ENCODE assay signal across 22 cellular contexts in the genomic region with DNA sequence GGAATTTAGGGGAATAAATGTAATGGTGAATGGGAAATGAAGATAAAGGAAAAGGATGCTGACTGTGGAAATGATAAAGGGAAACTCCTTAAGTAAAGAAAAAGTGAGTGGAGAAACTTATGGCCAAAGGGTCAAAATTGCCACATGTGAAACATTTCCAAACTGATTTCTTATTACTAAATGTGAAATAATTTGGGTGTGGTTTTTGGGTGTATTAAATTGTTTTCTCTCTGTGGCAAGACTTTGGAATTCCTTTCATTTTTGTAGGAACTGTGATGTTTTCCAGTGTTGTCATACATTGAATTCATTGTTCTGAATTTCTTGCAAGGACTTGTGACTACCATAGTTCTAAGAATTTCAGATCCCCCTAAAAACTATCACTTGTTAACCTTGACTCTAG.
A peak's percentile ranks its signal among the peaks of the same experiment; 100 is the strongest.
DNase-seq lines count a peak whose midpoint lies in the region; ATAC-seq and TF ChIP-seq lines count a peak whose summit lies in the region.
"Had no signal": no experiment of that assay in that cellular context is flagged by ENCODE, and none has a peak within 500 bp of the region (broad histone marks: within the 10 kb centered on the region; RNA-seq: fewer than 3 reads in every experiment).

No MANE protein-coding gene starts in this region.

- no peak for TF ChIP-seq EP300 in ovary (IDR thresholded peaks at IDR 0.05)

- H3K36me3 ChIP-seq in ACC112 (ENCODE audit: insufficient read depth, low read length) (no peaks in the 10 kb centered on the region), mammary epithelial cell (ENCODE audit: insufficient read depth, low read length) (no peaks in the 10 kb centered on the region), ovary (no peaks in the 10 kb centered on the region)
- H3K36me3 ChIP-seq: ascending aorta, gastrocnemius medialis, upper lobe of right lung had no signal

- H4K20me1 ChIP-seq in mammary epithelial cell (ENCODE audit: insufficient read depth, low read length), result no peaks in the 10 kb centered on the region

- no peak for ATAC-seq in GM18517 (IDR thresholded peaks at IDR 0.05; ENCODE audit: unreplicated experiment)
- ATAC-seq: A549, gastrocnemius medialis, GM12878, upper lobe of right lung, WTC11 had no signal

- TF ChIP-seq CTCF in mammary epithelial cell (conservative IDR thresholded peaks at IDR 0.05 in 1 of 2, IDR thresholded peaks at IDR 0.05 in 1 of 2; ENCODE audit: extremely low read depth in 1 of 2, insufficient read depth in 1 of 2, low read depth in 1 of 2, low read length in 2 of 2), result no peak
- TF ChIP-seq CTCF in ovary (IDR thresholded peaks at IDR 0.05), result no peak

- no TSS peak for BruUV-seq in mammary epithelial cell (replicated peaks; lab: Mats Ljungman, UMichigan)

- in situ Hi-C loops in mammary epithelial cell (cut with MboI; ENCODE audit: low sequenced_read_pairs in 2 of 2), result no loop called here

- H3K27me3 ChIP-seq in ACC112 (ENCODE audit: insufficient read depth, low read length) (no peaks in the 10 kb centered on the region), mammary epithelial cell (ENCODE audit: insufficient read depth, low read length) (no peaks in the 10 kb centered on the region), ovary (no peaks in the 10 kb centered on the region)
- H3K27me3 ChIP-seq: ascending aorta, gastrocnemius medialis, upper lobe of right lung had no signal

- no peaks in the 10 kb centered on the region for H3K9me3 ChIP-seq in mammary epithelial cell (replicated peaks; ENCODE audit: insufficient read depth, low read length)
- H3K9me3 ChIP-seq in ovary, result no peaks in the 10 kb centered on the region
- H3K9me3 ChIP-seq: A549, ascending aorta, gastrocnemius medialis, upper lobe of right lung had no signal

- H3K4me1 ChIP-seq in ACC112 (ENCODE audit: control insufficient read depth, insufficient read depth, low read length, unreplicated experiment) (peaks cover 19% of the 10 kb centered on the region), mammary epithelial cell (ENCODE audit: insufficient read depth, low read length) (peaks cover 4% of the 10 kb centered on the region), ovary (ENCODE audit: insufficient read depth) (no peaks in the 10 kb centered on the region)
- H3K4me1 ChIP-seq: A549, ascending aorta, gastrocnemius medialis, upper lobe of right lung had no signal

- no peak overlapping the region for H3K4me3 ChIP-seq in ACC112 (ENCODE audit: low read depth, low read length)
- H3K4me3 ChIP-seq in mammary epithelial cell (replicated peaks in 1 of 3; ENCODE audit: insufficient read depth in 1 of 3, low read depth in 2 of 3, low read length in 3 of 3), result no peak overlapping the region
- no peak overlapping the region for H3K4me3 ChIP-seq in ovary
- H3K4me3 ChIP-seq: A549, ascending aorta, gastrocnemius medialis, GM12878, upper lobe of right lung had no signal

- DNase-seq in HT1080 (ENCODE audit: low read depth) (peak; percentile 42), mammary epithelial cell (peak; percentile 45), foreskin melanocyte (peak; percentile 9), ovary (no peak), HUDEP-2 (lab: John Stamatoyannopoulos, UW; ENCODE audit: unreplicated experiment in 76 of 76) (no peak)
- no peak for DNase-seq in stimulated activated CD4-positive, alpha-beta T cell treated with anti-CD3 and anti-CD28 coated beads, Interleukin-2, amount 100 ng/mL, for 24 hours
- DNase-seq: activated CD8-positive, alpha-beta memory T cell treated with anti-CD3 and anti-CD28 coated beads for 24 hours; activated effector memory CD4-positive, alpha-beta T cell treated with Interleukin-2 at 50 U/mL for 16 hours; gastrocnemius medialis; Karpas-422; NCI-H1105 treated with DMSO at 0.1 percent for 48 hours; RPMI8226; stimulated activated CD4-positive, alpha-beta T cell treated with anti-CD3 and anti-CD28 coated beads, Interleukin-12 subunit alpha, Interleukin-12 subunit beta, amount 100 ng/mL, for 4 hours; stimulated activated naive CD4-positive, alpha-beta T cell treated with Interleukin-2 at 50 U/mL for 16 hours; upper lobe of right lung had no signal

- CTCF ChIA-PET in mammary epithelial cell (lab: Charles Lee; ENCODE audit: low non-redundant PET), result no interaction called here

- H3K4me2 ChIP-seq in mammary epithelial cell (ENCODE audit: insufficient read depth, low read depth, low read length), result peak overlapping the region; percentile 47
- H3K4me2 ChIP-seq: A549 had no signal

- intact Hi-C loops in mammary epithelial cell (cut with micrococcal nuclease) (no loop called here), ovary (cut with DNase I) (no loop called here)

- dilution Hi-C loops in mammary epithelial cell (cut with HindIII; ENCODE audit: low sequenced_read_pairs), result no loop called here

- no peaks in the 10 kb centered on the region for H3K79me2 ChIP-seq in ACC112 (ENCODE audit: control insufficient read depth, insufficient read depth, low read length, unreplicated experiment)
- no peaks in the 10 kb centered on the region for H3K79me2 ChIP-seq in mammary epithelial cell (ENCODE audit: insufficient read depth, low read length)

- no peak overlapping the region for H3K9ac ChIP-seq in mammary epithelial cell (ENCODE audit: insufficient read depth, low read length)

- no peak overlapping the region for H2AFZ ChIP-seq in ACC112 (ENCODE audit: low read length, unreplicated experiment)
- no peak overlapping the region for H2AFZ ChIP-seq in mammary epithelial cell (ENCODE audit: low read depth, low read length)

- peak overlapping the region; percentile 31 for H3K27ac ChIP-seq in ACC112 (ENCODE audit: low read depth, low read length)
- H3K27ac ChIP-seq in mammary epithelial cell (ENCODE audit: insufficient read depth, low read depth, low read length), result peak overlapping the region; percentile 68
- no peak overlapping the region for H3K27ac ChIP-seq in ovary
- H3K27ac ChIP-seq: A549, ascending aorta, gastrocnemius medialis, HL-60, upper lobe of right lung had no signal

- TF ChIP-seq POLR2A in ovary (IDR thresholded peaks at IDR 0.05), result no peak

Comparison
In these comparisons a context has a peak if more than half of its experiments do, and no peak if none do; other contexts are left out.
1. H3K27ac ChIP-seq: peak in ACC112 (single experiment) and mammary epithelial cell (single experiment); none in ovary (0 of 2).
2. DNase-seq: peak in HT1080 (single experiment), mammary epithelial cell (single experiment) and foreskin melanocyte (single experiment); none in ovary (0 of 5), stimulated activated CD4-positive, alpha-beta T cell treated with anti-CD3 and anti-CD28 coated beads, Interleukin-2, amount 100 ng/mL, for 24 hours (0 of 2) and HUDEP-2 (0 of 76).